ENCODE assay signal across 31 cellular contexts in the genomic region with DNA sequence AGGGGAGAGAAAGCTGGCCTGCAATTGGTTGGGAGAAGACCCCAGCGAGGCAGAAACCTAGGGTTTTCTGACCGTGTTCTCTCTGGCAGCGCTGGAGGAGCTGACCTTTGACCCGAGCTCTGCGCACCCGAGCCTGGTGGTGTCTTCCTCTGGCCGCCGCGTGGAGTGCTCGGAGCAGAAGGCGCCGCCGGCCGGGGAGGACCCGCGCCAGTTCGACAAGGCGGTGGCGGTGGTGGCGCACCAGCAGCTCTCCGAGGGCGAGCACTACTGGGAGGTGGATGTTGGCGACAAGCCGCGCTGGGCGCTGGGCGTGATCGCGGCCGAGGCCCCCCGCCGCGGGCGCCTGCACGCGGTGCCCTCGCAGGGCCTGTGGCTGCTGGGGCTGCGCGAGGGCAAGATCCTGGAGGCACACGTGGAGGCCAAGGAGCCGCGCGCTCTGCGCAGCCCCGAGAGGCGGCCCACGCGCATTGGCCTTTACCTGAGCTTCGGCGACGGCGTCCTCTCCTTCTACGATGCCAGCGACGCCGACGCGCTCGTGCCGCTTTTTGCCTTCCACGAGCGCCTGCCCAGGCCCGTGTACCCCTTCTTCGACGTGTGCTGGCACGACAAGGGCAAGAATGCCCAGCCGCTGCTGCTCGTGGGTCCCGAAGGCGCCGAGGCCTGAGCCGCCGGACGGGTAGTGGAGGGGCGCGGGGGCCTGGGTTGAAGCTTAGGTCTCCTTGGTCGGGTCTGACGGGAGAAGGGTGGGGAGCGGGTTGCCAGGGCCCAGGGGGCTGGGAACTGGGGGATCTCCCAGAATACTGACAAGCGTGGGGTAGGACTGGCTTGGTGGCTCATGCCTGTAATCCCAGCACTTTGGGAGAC. TPM values are rescaled to one million over a fixed set of nuclear protein-coding genes. Genes with fewer than 3 reads are reported as not detected.
"Had no signal": no experiment of that assay in that cellular context is flagged by ENCODE, and none has a peak within 500 bp of the region (broad histone marks: within the 10 kb centered on the region; RNA-seq: fewer than 3 reads in every experiment).

No MANE protein-coding gene starts in this region.

- H3K27ac Mint-ChIP-seq: activated CD4-positive, alpha-beta memory T cell treated with anti-CD3 and anti-CD28 coated beads, Interleukin-2, amount 10 ng/mL, durations not matched to agents 7 days and 5 days; activated CD4-positive, alpha-beta T cell treated with anti-CD3 and anti-CD28 coated beads, Interleukin-2, amount 10 ng/mL, durations not matched to agents 7 days and 5 days; activated naive CD4-positive, alpha-beta T cell treated with anti-CD3 and anti-CD28 coated beads for 36 hours; activated naive CD8-positive, alpha-beta T cell; activated T-helper 17 cell treated with anti-CD3 and anti-CD28 coated beads, Interleukin-2, amount 50 U/mL, for 72 hours; brain had no signal

- DNase-seq: activated CD4-positive, alpha-beta memory T cell treated with anti-CD3 and anti-CD28 coated beads, Interleukin-2, amount 10 ng/mL, durations not matched to agents 7 days and 5 days; activated CD4-positive, alpha-beta T cell treated with anti-CD3 and anti-CD28 coated beads, Interleukin-2, amount 10 ng/mL, durations not matched to agents 7 days and 5 days; activated CD4-positive, CD25-positive, alpha-beta regulatory T cell; activated gamma-delta T cell; activated naive CD4-positive, alpha-beta T cell treated with anti-CD3 and anti-CD28 coated beads for 36 hours; activated T-cell treated with anti-CD3 and anti-CD28 coated beads for 4 hours; activated T-cell treated with anti-CD3 and anti-CD28 coated beads, Interleukin-2, amount 50 U/mL, for 48 hours; amygdala; NCI-H1092 treated with DMSO at 0.1 percent for 48 hours; NCI-H1417 treated with DMSO at 0.1 percent for 48 hours; NCI-H1694; NCI-H2029; NCI-H2107; NCI-H345; NCI-H510A; NCI-H526 treated with DMSO at 0.1 percent for 48 hours; NCI-H82; OCI-M1; RPMI8226; T-helper 1 cell had no signal

- H3K4me3 Mint-ChIP-seq: activated CD4-positive, alpha-beta memory T cell treated with anti-CD3 and anti-CD28 coated beads, Interleukin-2, amount 10 ng/mL, durations not matched to agents 7 days and 5 days; activated CD4-positive, alpha-beta T cell treated with anti-CD3 and anti-CD28 coated beads, Interleukin-2, amount 10 ng/mL, durations not matched to agents 7 days and 5 days; activated naive CD4-positive, alpha-beta T cell treated with anti-CD3 and anti-CD28 coated beads for 36 hours; activated naive CD8-positive, alpha-beta T cell; activated T-helper 17 cell treated with anti-CD3 and anti-CD28 coated beads, Interleukin-2, amount 50 U/mL, for 72 hours; brain; central memory CD8-positive, alpha-beta T cell had no signal

- H3K4me1 Mint-ChIP-seq: activated CD4-positive, alpha-beta memory T cell treated with anti-CD3 and anti-CD28 coated beads, Interleukin-2, amount 10 ng/mL, durations not matched to agents 7 days and 5 days; activated CD4-positive, alpha-beta T cell treated with anti-CD3 and anti-CD28 coated beads, Interleukin-2, amount 10 ng/mL, durations not matched to agents 7 days and 5 days; activated T-helper 17 cell treated with anti-CD3 and anti-CD28 coated beads, Interleukin-2, amount 50 U/mL, for 72 hours; brain had no signal

- FAIRE-seq: astrocyte had no signal

- ATAC-seq: activated T-helper 17 cell treated with anti-CD3 and anti-CD28 coated beads, Interleukin-2, amount 50 U/mL, for 72 hours; Panc1; Right ventricle myocardium inferior had no signal

- H3K36me3 Mint-ChIP-seq: activated naive CD8-positive, alpha-beta T cell; brain had no signal

- H3K4me3 ChIP-seq: SK-N-MC had no signal

- H3K27ac ChIP-seq: SK-N-MC, VCaP had no signal

- H3K9me3 Mint-ChIP-seq: activated CD4-positive, alpha-beta memory T cell treated with anti-CD3 and anti-CD28 coated beads, Interleukin-2, amount 10 ng/mL, durations not matched to agents 7 days and 5 days; activated CD4-positive, alpha-beta T cell treated with anti-CD3 and anti-CD28 coated beads, Interleukin-2, amount 10 ng/mL, durations not matched to agents 7 days and 5 days; activated naive CD4-positive, alpha-beta T cell treated with anti-CD3 and anti-CD28 coated beads for 36 hours; activated T-helper 17 cell treated with anti-CD3 and anti-CD28 coated beads, Interleukin-2, amount 50 U/mL, for 72 hours; central memory CD8-positive, alpha-beta T cell had no signal

RNA-seq across cellular contexts. Expression of a gene that starts 7.4 kb away (rescaled TPM):
- total RNA-seq: activated CD4-positive, alpha-beta memory T cell treated with anti-CD3 and anti-CD28 coated beads, Interleukin-2, amount 10 ng/mL, durations not matched to agents 7 days and 5 days; activated CD4-positive, alpha-beta T cell treated with anti-CD3 and anti-CD28 coated beads, Interleukin-2, amount 10 ng/mL, durations not matched to agents 7 days and 5 days; activated CD8-positive, alpha-beta memory T cell treated with anti-CD3 and anti-CD28 coated beads for 36 hours; activated naive CD4-positive, alpha-beta T cell treated with anti-CD3 and anti-CD28 coated beads for 36 hours; astrocyte; Right ventricle myocardium inferior; T-helper 2 cell treated with Interferon-gamma antibody and Interleukin-4, amounts not matched to agents 100 ng/mL and 5 ng/mL, for 36 hours had no signal

RNA-seq across cellular contexts. Expression of a gene that starts 10.4 kb away (rescaled TPM):
- total RNA-seq: activated CD4-positive, alpha-beta T cell treated with anti-CD3 and anti-CD28 coated beads, Interleukin-2, amount 10 ng/mL, durations not matched to agents 7 days and 5 days; activated CD8-positive, alpha-beta memory T cell treated with anti-CD3 and anti-CD28 coated beads for 36 hours; activated naive CD4-positive, alpha-beta T cell treated with anti-CD3 and anti-CD28 coated beads for 36 hours; astrocyte; T-helper 2 cell treated with Interferon-gamma antibody and Interleukin-4, amounts not matched to agents 100 ng/mL and 5 ng/mL, for 36 hours had no signal
